9 cellular contexts compared by ENCODE assay signal in the genomic region with DNA sequence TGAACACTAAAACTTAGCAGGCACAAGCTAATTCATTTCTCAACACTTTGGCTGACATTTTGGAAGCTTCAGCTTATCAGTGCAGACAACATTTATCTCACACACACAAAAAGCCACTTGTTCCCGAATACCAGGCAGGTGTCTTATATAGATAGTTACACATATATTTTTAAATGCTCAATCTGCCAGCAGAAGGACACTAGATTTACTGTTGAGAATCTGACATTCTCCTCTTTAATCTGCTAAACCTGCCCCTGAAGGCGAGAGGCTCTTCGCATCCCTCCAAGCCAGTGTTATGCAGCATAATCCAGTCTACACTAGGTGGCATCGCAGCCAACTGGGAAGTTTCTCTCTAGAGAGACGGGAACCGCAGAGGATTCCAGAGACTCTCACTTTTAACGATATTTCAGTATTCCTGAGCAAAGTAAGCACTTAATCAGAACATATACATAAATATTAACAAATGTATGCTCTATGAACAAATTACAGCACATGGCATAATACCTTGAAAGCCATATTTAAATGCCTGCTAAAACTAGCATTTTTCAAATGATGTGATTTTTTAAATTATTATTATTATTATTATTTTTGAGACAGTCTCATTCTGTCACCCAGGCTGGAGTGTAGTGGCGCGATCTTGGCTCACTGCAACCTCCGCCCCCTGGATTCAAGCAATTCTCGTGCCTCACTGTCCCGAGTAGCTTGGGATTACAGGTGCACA.
DNase-seq lines count a peak whose midpoint lies in the region; ATAC-seq and TF ChIP-seq lines count a peak whose summit lies in the region.
"Had no signal": no experiment of that assay in that cellular context is flagged by ENCODE, and none has a peak within 500 bp of the region (broad histone marks: within the 10 kb centered on the region; RNA-seq: fewer than 3 reads in every experiment).

No MANE protein-coding gene starts in this region.

- DNase-seq in BE2C, result peak; percentile 62
- peak; percentile 49 for DNase-seq in HFF-Myc (ENCODE audit: extremely low read depth, low read depth)
- peak; percentile 26 for DNase-seq in SK-N-MC (ENCODE audit: low read depth, low spot score)
- peak; percentile 23 to 57 for DNase-seq in foreskin keratinocyte
- peak; percentile 61 for DNase-seq in renal cortical epithelial cell (ENCODE audit: low read depth)
- no peak for DNase-seq in activated T-helper 1 cell treated with anti-CD3 and anti-CD28 coated beads, Interleukin-12 subunit alpha, Interleukin-12 subunit beta, Interleukin-2, Interleukin-4 antibody, amounts not matched to agents 30 ng/mL and 10 ng/mL and 1 ng/mL, durations not matched to agents 14 hours and 24 hours and 36 hours (ENCODE audit: low spot score)
- DNase-seq in NCI-H2029 treated with DMSO at 0.1 percent for 48 hours (lab: John Stamatoyannopoulos, UW), result no peak
- DNase-seq in GOT3 (lab: John Stamatoyannopoulos, UW), result no peak
- DNase-seq: upper lobe of left lung had no signal

- H3K9me3 Mint-ChIP-seq in activated T-helper 1 cell treated with anti-CD3 and anti-CD28 coated beads, Interleukin-12 subunit alpha, Interleukin-12 subunit beta, Interleukin-2, Interleukin-4 antibody, amounts not matched to agents 30 ng/mL and 10 ng/mL and 1 ng/mL, durations not matched to agents 14 hours and 24 hours and 36 hours, result no peaks in the 10 kb centered on the region

- no peak overlapping the region for H3K4me3 Mint-ChIP-seq in activated T-helper 1 cell treated with anti-CD3 and anti-CD28 coated beads, Interleukin-12 subunit alpha, Interleukin-12 subunit beta, Interleukin-2, Interleukin-4 antibody, amounts not matched to agents 30 ng/mL and 10 ng/mL and 1 ng/mL, durations not matched to agents 14 hours and 24 hours and 36 hours

- no peaks in the 10 kb centered on the region for H3K36me3 ChIP-seq in BE2C
- no peaks in the 10 kb centered on the region for H3K36me3 ChIP-seq in SK-N-MC (ENCODE audit: insufficient read depth, low read length)
- H3K36me3 ChIP-seq: upper lobe of left lung had no signal

- intact Hi-C loops in activated T-helper 1 cell treated with anti-CD3 and anti-CD28 coated beads, Interleukin-12 subunit alpha, Interleukin-12 subunit beta, Interleukin-2, Interleukin-4 antibody, amounts not matched to agents 30 ng/mL and 10 ng/mL and 1 ng/mL, durations not matched to agents 14 hours and 24 hours and 36 hours (cut with micrococcal nuclease), result loop anchor here (10.0 kb wide), 1 partner anchor 252 kb away; a partner anchor contains a TSS

- peak; percentile 68 for ATAC-seq in foreskin keratinocyte

- H3K27ac ChIP-seq in SK-N-MC (0 out of 2 replicates have a peak overlapping the region, but pooled peaks have one; percentile 49), foreskin keratinocyte (peak overlapping the region; percentile 9)
- H3K27ac ChIP-seq: upper lobe of left lung had no signal

- H3K4me1 ChIP-seq in BE2C (peaks cover 21% of the 10 kb centered on the region), foreskin keratinocyte (peaks cover 11% of the 10 kb centered on the region)
- H3K4me1 ChIP-seq: upper lobe of left lung had no signal

- no peaks in the 10 kb centered on the region for H3K4me1 Mint-ChIP-seq in activated T-helper 1 cell treated with anti-CD3 and anti-CD28 coated beads, Interleukin-12 subunit alpha, Interleukin-12 subunit beta, Interleukin-2, Interleukin-4 antibody, amounts not matched to agents 30 ng/mL and 10 ng/mL and 1 ng/mL, durations not matched to agents 14 hours and 24 hours and 36 hours (ENCODE audit: low read depth)

- TF ChIP-seq CTCF in BE2C (IDR thresholded peaks at IDR 0.05; ENCODE audit: low read depth, low read length), result peak; percentile 87
- TF ChIP-seq CTCF in HFF-Myc (IDR thresholded peaks at IDR 0.05; ENCODE audit: low read depth, low read length, missing control alignments), result peak; percentile 79
- peak; percentile 92 for TF ChIP-seq CTCF in foreskin keratinocyte (conservative IDR thresholded peaks at IDR 0.05)

- H3K9ac ChIP-seq in SK-N-MC (ENCODE audit: insufficient read length), result no peak overlapping the region

- H3K36me3 Mint-ChIP-seq in activated T-helper 1 cell treated with anti-CD3 and anti-CD28 coated beads, Interleukin-12 subunit alpha, Interleukin-12 subunit beta, Interleukin-2, Interleukin-4 antibody, amounts not matched to agents 30 ng/mL and 10 ng/mL and 1 ng/mL, durations not matched to agents 14 hours and 24 hours and 36 hours (ENCODE audit: low read depth), result no peaks in the 10 kb centered on the region

- H3K9me3 ChIP-seq in BE2C, result no peaks in the 10 kb centered on the region
- H3K9me3 ChIP-seq in SK-N-MC (ENCODE audit: low read depth, low read length), result no peaks in the 10 kb centered on the region
- H3K9me3 ChIP-seq: upper lobe of left lung had no signal

- H3K27me3 ChIP-seq in BE2C, result no peaks in the 10 kb centered on the region
- no peaks in the 10 kb centered on the region for H3K27me3 ChIP-seq in foreskin keratinocyte
- H3K27me3 ChIP-seq: upper lobe of left lung had no signal

- no peak overlapping the region for H3K27ac Mint-ChIP-seq in activated T-helper 1 cell treated with anti-CD3 and anti-CD28 coated beads, Interleukin-12 subunit alpha, Interleukin-12 subunit beta, Interleukin-2, Interleukin-4 antibody, amounts not matched to agents 30 ng/mL and 10 ng/mL and 1 ng/mL, durations not matched to agents 14 hours and 24 hours and 36 hours

- H3K4me3 ChIP-seq in BE2C (ENCODE audit: low read depth, low read length) (no peak overlapping the region), HFF-Myc (replicated peaks; ENCODE audit: low read depth, low read length) (no peak overlapping the region), SK-N-MC (0 out of 2 replicates have a peak overlapping the region, but pooled peaks have one; percentile 11)
- H3K4me3 ChIP-seq: upper lobe of left lung had no signal

- H3K27me3 Mint-ChIP-seq in activated T-helper 1 cell treated with anti-CD3 and anti-CD28 coated beads, Interleukin-12 subunit alpha, Interleukin-12 subunit beta, Interleukin-2, Interleukin-4 antibody, amounts not matched to agents 30 ng/mL and 10 ng/mL and 1 ng/mL, durations not matched to agents 14 hours and 24 hours and 36 hours (ENCODE audit: insufficient read depth), result peaks cover 12% of the 10 kb centered on the region

Comparison
In these comparisons a context has a peak if more than half of its experiments do, and no peak if none do; other contexts are left out.
1. DNase-seq: peak in BE2C (single experiment), HFF-Myc (single experiment), SK-N-MC (single experiment), foreskin keratinocyte (2 of 2) and renal cortical epithelial cell (single experiment); none in activated T-helper 1 cell treated with anti-CD3 and anti-CD28 coated beads, Interleukin-12 subunit alpha, Interleukin-12 subunit beta, Interleukin-2, Interleukin-4 antibody, amounts not matched to agents 30 ng/mL and 10 ng/mL and 1 ng/mL, durations not matched to agents 14 hours and 24 hours and 36 hours (single experiment), NCI-H2029 treated with DMSO at 0.1 percent for 48 hours (single experiment) and GOT3 (single experiment).
2. Peak in every context shown above with its lines, with median percentiles within 50 percentile points of each other: CTCF ChIP-seq.